Comparison of ENCODE assay signal across 11 cellular contexts in the genomic region with DNA sequence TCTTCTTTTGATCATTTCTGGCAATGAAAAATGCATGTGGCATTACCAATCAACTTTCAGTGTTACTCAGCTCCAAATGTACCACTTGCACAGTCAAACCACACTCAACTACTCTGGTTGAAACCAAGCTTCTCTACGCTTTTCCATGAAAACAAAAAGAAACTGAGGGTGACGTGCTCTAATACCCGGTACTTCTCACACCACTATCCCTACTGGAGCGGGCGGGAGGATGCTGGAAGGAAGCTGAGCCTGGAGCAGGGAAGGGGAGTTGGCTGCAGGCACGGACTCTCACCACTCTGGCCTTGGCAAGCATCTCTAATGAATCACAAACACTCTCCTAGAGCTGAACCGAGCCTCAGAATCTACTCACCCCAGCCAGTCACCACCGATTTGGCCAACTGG. TPM values are rescaled to one million over a fixed set of nuclear protein-coding genes. Genes with fewer than 3 reads are reported as not detected.
DNase-seq lines count a peak whose midpoint lies in the region; ATAC-seq, FAIRE-seq and TF ChIP-seq lines count a peak whose summit lies in the region.
"Had no signal": no experiment of that assay in that cellular context is flagged by ENCODE, and none has a peak within 500 bp of the region (broad histone marks: within the 10 kb centered on the region; RNA-seq: fewer than 3 reads in every experiment).

No MANE protein-coding gene starts in this region.

- H3K27me3 ChIP-seq in CD8-positive, alpha-beta T cell (ENCODE audit: insufficient read depth, low read length): no peaks in the 10 kb centered on the region
- H3K27me3 ChIP-seq: right lobe of liver had no signal

- POLR2A ChIA-PET in CD8-positive, alpha-beta T cell (lab: Charles Lee): no interaction called here

- peaks cover 4% of the 10 kb centered on the region for H3K36me3 Mint-ChIP-seq in CD8-positive, alpha-beta T cell
- H3K36me3 Mint-ChIP-seq in nephron progenitor cell (ENCODE audit: low read depth): peaks cover 16% of the 10 kb centered on the region

- H3K27ac Mint-ChIP-seq in CD8-positive, alpha-beta T cell: peak overlapping the region; percentile 81
- H3K27ac Mint-ChIP-seq in nephron progenitor cell: peak overlapping the region; percentile 94

- no peak for FAIRE-seq in kidney (lab: Jason Lieb, UNC)
- FAIRE-seq: TTC549 had no signal

- no peak for ATAC-seq in CD8-positive, alpha-beta T cell
- ATAC-seq in HG03442 (IDR thresholded peaks at IDR 0.05; ENCODE audit: unreplicated experiment) (peak; percentile 29), HG03378 (IDR thresholded peaks at IDR 0.05; ENCODE audit: unreplicated experiment) (no peak)

- intact Hi-C loops in CD8-positive, alpha-beta T cell (cut with DNase I, micrococcal nuclease): no loop called here
- intact Hi-C loops in kidney (cut with DNase I): no loop called here

- peaks cover 90% of the 10 kb centered on the region for H3K4me1 Mint-ChIP-seq in CD8-positive, alpha-beta T cell (ENCODE audit: low read depth)
- H3K4me1 Mint-ChIP-seq in nephron progenitor cell: peaks cover 90% of the 10 kb centered on the region

- H3K27ac ChIP-seq in CD8-positive, alpha-beta T cell (ENCODE audit: low read depth, low read length): no peak overlapping the region
- H3K27ac ChIP-seq in kidney (ENCODE audit: low read depth in 2 of 2, low read length in 2 of 2): no peak overlapping the region
- H3K27ac ChIP-seq: right lobe of liver had no signal

- H3K9me3 ChIP-seq in CD8-positive, alpha-beta T cell (ENCODE audit: low read length): no peaks in the 10 kb centered on the region
- no peaks in the 10 kb centered on the region for H3K9me3 ChIP-seq in kidney (ENCODE audit: control insufficient read depth in 1 of 2, low read length in 2 of 2)
- H3K9me3 ChIP-seq: right lobe of liver had no signal

- H3K9ac ChIP-seq in kidney (ENCODE audit: low read length in 2 of 2): no peak overlapping the region

- H3K9me3 Mint-ChIP-seq in CD8-positive, alpha-beta T cell: no peaks in the 10 kb centered on the region
- H3K9me3 Mint-ChIP-seq in nephron progenitor cell: no peaks in the 10 kb centered on the region

- no peak overlapping the region for H3K4me3 Mint-ChIP-seq in CD8-positive, alpha-beta T cell
- no peak overlapping the region for H3K4me3 Mint-ChIP-seq in nephron progenitor cell

- H3K36me3 ChIP-seq in CD8-positive, alpha-beta T cell (ENCODE audit: insufficient read depth, low read length): no peaks in the 10 kb centered on the region
- no peaks in the 10 kb centered on the region for H3K36me3 ChIP-seq in kidney (ENCODE audit: control insufficient read depth in 1 of 2, insufficient read depth in 2 of 2, low read length in 2 of 2)
- H3K36me3 ChIP-seq: right lobe of liver had no signal

- H3K4me1 ChIP-seq in CD8-positive, alpha-beta T cell (ENCODE audit: insufficient read depth, low read length): peaks cover 60% of the 10 kb centered on the region
- H3K4me1 ChIP-seq in kidney (ENCODE audit: control insufficient read depth in 1 of 2, insufficient read depth in 1 of 2, low read depth in 1 of 2, low read length in 2 of 2): peaks cover 32 to 47% of the 10 kb centered on the region in 2 donors

- CTCF ChIA-PET in CD8-positive, alpha-beta T cell (lab: Charles Lee): interaction anchor here (0.6 to 1.5 kb wide), 3 partner anchors 12 to 84 kb away, joined by 3 to 4 read pairs (median 4); no protein-coding TSS in a partner anchor

- DNase-seq in CD8-positive, alpha-beta T cell: no peak
- DNase-seq in cerebellar cortex (ENCODE audit: low spot score): peak; percentile 77
- no peak for DNase-seq in nephron progenitor cell
- DNase-seq in HPDE6-E6E7 (ENCODE audit: extremely low spot score): no peak
- no peak for DNase-seq in NCI-H2196 (lab: John Stamatoyannopoulos, UW; ENCODE audit: unreplicated experiment)
- no peak for DNase-seq in kidney
- DNase-seq: DMS79, right lobe of liver had no signal

- H3K27me3 Mint-ChIP-seq in CD8-positive, alpha-beta T cell (ENCODE audit: low read depth): no peaks in the 10 kb centered on the region
- H3K27me3 Mint-ChIP-seq in nephron progenitor cell (ENCODE audit: low read depth, poor library complexity): peaks cover 8% of the 10 kb centered on the region

- H3K4me3 ChIP-seq in CD8-positive, alpha-beta T cell (ENCODE audit: low read depth, low read length): no peak overlapping the region
- no peak overlapping the region for H3K4me3 ChIP-seq in kidney (ENCODE audit: low read length in 2 of 2)
- H3K4me3 ChIP-seq: right lobe of liver had no signal

- TF ChIP-seq CTCF in CD8-positive, alpha-beta T cell (IDR thresholded peaks at IDR 0.05): no peak
- TF ChIP-seq CTCF in nephron progenitor cell (IDR thresholded peaks at IDR 0.05): no peak
- TF ChIP-seq CTCF in kidney (IDR thresholded peaks at IDR 0.05; ENCODE audit: borderline replicate concordance, extremely low read depth, insufficient read depth): no peak

RNA-seq across cellular contexts. Expression of gene STK24, which starts 48.2 kb away (rescaled TPM):
- total RNA-seq in CD8-positive, alpha-beta T cell: 10 to 100 TPM; 69.9 to 71.5 TPM
- total RNA-seq in kidney: 122 TPM
- polyA plus RNA-seq in kidney (ENCODE audit: insufficient read depth, low read depth, low replicate concordance): 56.7 TPM
